In genomic region chr12:122226366-122227222, GRCh38 we compare ENCODE assay signal across 8 cellular contexts. TPM values are rescaled to one million over a fixed set of nuclear protein-coding genes. Genes with fewer than 3 reads are reported as not detected.
DNase-seq lines count a peak whose midpoint lies in the region; ATAC-seq and TF ChIP-seq lines count a peak whose summit lies in the region.

No MANE protein-coding gene starts in this region.

- no peak overlapping the region for H2BK120ac ChIP-seq in IMR-90 (ENCODE audit: low read depth, low read length)
- H2BK120ac ChIP-seq in neuronal stem cell (ENCODE audit: low read depth, low read length), result no peak overlapping the region

- peaks cover 83% of the 10 kb centered on the region for H3K36me3 Mint-ChIP-seq in dendritic cell treated with granulocyte-macrophage colony-stimulating factor and Interleukin-4, amounts not matched to agents 40 ng/mL and 50 ng/mL, for 4 days (ENCODE audit: low read depth)

- intact Hi-C loops in IMR-90 (cut with micrococcal nuclease), result no loop called here
- intact Hi-C loops in dendritic cell treated with granulocyte-macrophage colony-stimulating factor and Interleukin-4, amounts not matched to agents 40 ng/mL and 50 ng/mL, for 4 days (cut with micrococcal nuclease), result loop anchor here (5.0 kb wide), 1 partner anchor 41 kb away; the partner anchor contains the start of gene VPS33A
- intact Hi-C loops in body of pancreas (cut with DNase I), result no loop called here

- no peak overlapping the region for H3K56ac ChIP-seq in IMR-90 (ENCODE audit: extremely low read depth, insufficient read depth, low read length)

- H3K9me3 Mint-ChIP-seq in dendritic cell treated with granulocyte-macrophage colony-stimulating factor and Interleukin-4, amounts not matched to agents 40 ng/mL and 50 ng/mL, for 4 days, result no peaks in the 10 kb centered on the region

- H2BK15ac ChIP-seq in IMR-90 (ENCODE audit: low read depth, low read length) (no peak overlapping the region), neuronal stem cell (ENCODE audit: low read length) (no peak overlapping the region)

- H3K79me1 ChIP-seq in IMR-90 (ENCODE audit: low read depth in 1 of 2, low read length in 2 of 2) (peaks cover 17 to 25% of the 10 kb centered on the region in 2 experiments), neuronal stem cell (ENCODE audit: low read depth, low read length) (peaks cover 4% of the 10 kb centered on the region)

- WGBS in IMR-90 (ENCODE audit: extremely low coverage in 2 of 2, insufficient read length in 1 of 2), 2 experiments, result 8% methylated on average over 28 of the region's 58 CpGs; no CpG with 5 or more reads in 1 of the 2 experiments
- no CpG with 5 or more reads among the region's 58 CpGs for WGBS in neuronal stem cell (ENCODE audit: extremely low coverage in 2 of 2, insufficient read length in 2 of 2, insufficient replicate concordance in 1 of 2), 2 donors
- WGBS in body of pancreas, 2 donors, result 12 to 36% methylated on average over 12 to 58 of the region's 58 CpGs

- peaks cover 36% of the 10 kb centered on the region for H4K20me1 ChIP-seq in DND-41 (ENCODE audit: insufficient read depth, low read length)
- peaks cover 11% of the 10 kb centered on the region for H4K20me1 ChIP-seq in IMR-90 (ENCODE audit: insufficient read depth, low read length)

- H3K27ac ChIP-seq in DND-41 (ENCODE audit: low read length) (no peak overlapping the region), IMR-90 (ENCODE audit: insufficient read depth, low read length) (no peak overlapping the region), neuronal stem cell (replicated peaks; ENCODE audit: low read length) (no peak overlapping the region), body of pancreas (peak overlapping the region in 2 of 4 donors; percentile 63 to 70)

- no peak overlapping the region for H2BK20ac ChIP-seq in IMR-90 (ENCODE audit: low read depth, low read length)

- TF ChIP-seq CTCF in DND-41 (IDR thresholded peaks at IDR 0.05; ENCODE audit: borderline replicate concordance, extremely low read depth, low read length, poor library complexity, severe bottlenecking) (no peak), IMR-90 (conservative IDR thresholded peaks at IDR 0.05; ENCODE audit: low read depth, low read length) (no peak), body of pancreas (IDR thresholded peaks at IDR 0.05) (no peak)

- H3K23ac ChIP-seq in IMR-90 (ENCODE audit: low read depth, low read length), result no peak overlapping the region
- H3K23ac ChIP-seq in neuronal stem cell (ENCODE audit: low read depth, low read length, poor library complexity), result peak overlapping the region; percentile 66

- H3K4me2 ChIP-seq in DND-41 (ENCODE audit: insufficient read depth, low read length) (peak overlapping the region; percentile 93), IMR-90 (ENCODE audit: low read depth, low read length) (peak overlapping the region; percentile 68), neuronal stem cell (ENCODE audit: insufficient read depth, low read length, poor library complexity, severe bottlenecking) (peak overlapping the region; percentile 46)

- peak overlapping the region; percentile 70 for H3K27ac Mint-ChIP-seq in dendritic cell treated with granulocyte-macrophage colony-stimulating factor and Interleukin-4, amounts not matched to agents 40 ng/mL and 50 ng/mL, for 4 days

- H2AK5ac ChIP-seq in IMR-90 (ENCODE audit: low read depth, low read length), result no peak overlapping the region
- H2AK5ac ChIP-seq in neuronal stem cell (ENCODE audit: low read depth, low read length), result no peak overlapping the region

- TF ChIP-seq POLR2A in IMR-90 (IDR thresholded peaks at IDR 0.05; ENCODE audit: low read depth, low read length) (no peak), body of pancreas (IDR thresholded peaks at IDR 0.05) (no peak)

- no peak overlapping the region for H4K5ac ChIP-seq in IMR-90 (ENCODE audit: low read depth, low read length)

- no peaks in the 10 kb centered on the region for H3K27me3 ChIP-seq in DND-41 (ENCODE audit: insufficient read depth, low read length, poor library complexity)
- H3K27me3 ChIP-seq in IMR-90 (ENCODE audit: control insufficient read depth, insufficient read depth, low read length), result no peaks in the 10 kb centered on the region
- H3K27me3 ChIP-seq in neuronal stem cell (ENCODE audit: control insufficient read depth in 3 of 3, insufficient read depth in 3 of 3, low read depth in 1 of 3, low read length in 3 of 3), result no peaks in the 10 kb centered on the region
- no peaks in the 10 kb centered on the region for H3K27me3 ChIP-seq in body of pancreas

- H3K79me2 ChIP-seq in DND-41 (ENCODE audit: insufficient read depth, low read length), result peaks cover 40% of the 10 kb centered on the region

- no peak overlapping the region for H4K91ac ChIP-seq in IMR-90 (ENCODE audit: insufficient read depth, low read depth, low read length)
- no peak overlapping the region for H4K91ac ChIP-seq in neuronal stem cell (ENCODE audit: low read depth, low read length, poor library complexity)

- H3K4ac ChIP-seq in IMR-90 (ENCODE audit: low read depth, low read length), result no peak overlapping the region
- H3K4ac ChIP-seq in neuronal stem cell (ENCODE audit: low read length), result no peak overlapping the region

- H3K9ac ChIP-seq in DND-41 (ENCODE audit: low read depth, low read length) (peak overlapping the region; percentile 46; the same call in 1 of the 2 replicates), IMR-90 (ENCODE audit: low read depth, low read length) (no peak overlapping the region), neuronal stem cell (ENCODE audit: low read depth, low read length, poor library complexity) (no peak overlapping the region)

- H3K9me3 ChIP-seq in DND-41 (ENCODE audit: insufficient read depth, low read length, severe bottlenecking) (no peaks in the 10 kb centered on the region), IMR-90 (ENCODE audit: control insufficient read depth, insufficient read depth, low read length) (no peaks in the 10 kb centered on the region), neuronal stem cell (replicated peaks in 1 of 2; ENCODE audit: control insufficient read depth in 2 of 2, insufficient read depth in 1 of 2, low read depth in 1 of 2, low read length in 2 of 2) (no peaks in the 10 kb centered on the region), body of pancreas (no peaks in the 10 kb centered on the region)

- peak overlapping the region; percentile 73 for H2AFZ ChIP-seq in DND-41 (ENCODE audit: low read depth, low read length)
- H2AFZ ChIP-seq in IMR-90 (replicated peaks; ENCODE audit: low read length, poor library complexity), result peak overlapping the region; percentile 88
- H2AFZ ChIP-seq in neuronal stem cell (ENCODE audit: low read length), result peak overlapping the region; percentile 87

- no peak overlapping the region for H3K14ac ChIP-seq in IMR-90 (replicated peaks; ENCODE audit: low read depth, low read length)
- no peak overlapping the region for H3K14ac ChIP-seq in neuronal stem cell (ENCODE audit: low read length)

- no peak for TF ChIP-seq RAD21 in IMR-90 (IDR thresholded peaks at IDR 0.05; ENCODE audit: low read length)

- CTCF ChIA-PET in IMR-90 (lab: Yijun Ruan, JAX), result no interaction called here

- no peak for DNase-seq in DND-41
- no peak for DNase-seq in IMR-90
- no peak for DNase-seq in neuronal stem cell (ENCODE audit: low spot score)
- DNase-seq in ACHN, result no peak
- DNase-seq in stimulated activated CD8-positive, alpha-beta memory T cell treated with anti-CD3 and anti-CD28 coated beads, Interleukin-4, amount 100 ng/mL, for 48 hours, result no peak
- DNase-seq in occipital lobe (lab: John Stamatoyannopoulos, UW), result no peak
- DNase-seq in body of pancreas, result no peak

- POLR2A ChIA-PET in IMR-90 (lab: Charles Lee; ENCODE audit: unreplicated experiment), result no interaction called here

- H2BK5ac ChIP-seq in IMR-90 (ENCODE audit: low read depth, low read length, poor library complexity, severe bottlenecking) (no peak overlapping the region), neuronal stem cell (ENCODE audit: low read length) (no peak overlapping the region)

- H3K18ac ChIP-seq in IMR-90 (ENCODE audit: low read depth, low read length) (no peak overlapping the region), neuronal stem cell (ENCODE audit: low read length) (no peak overlapping the region)

- H3K36me3 ChIP-seq in DND-41 (ENCODE audit: insufficient read depth, low read length) (peaks cover 35% of the 10 kb centered on the region), IMR-90 (ENCODE audit: control insufficient read depth, insufficient read depth, low read length) (peaks cover 17% of the 10 kb centered on the region), neuronal stem cell (replicated peaks in 1 of 2; ENCODE audit: control insufficient read depth in 2 of 2, insufficient read depth in 2 of 2, low read length in 2 of 2) (peaks cover 12 to 49% of the 10 kb centered on the region in 2 donors), body of pancreas (replicated peaks in 1 of 2; ENCODE audit: insufficient read depth in 1 of 2, low read depth in 2 of 2) (peaks cover 0 to 6% of the 10 kb centered on the region in 2 donors)

- no peak overlapping the region for H2AK9ac ChIP-seq in IMR-90 (replicated peaks; ENCODE audit: low read depth, low read length, poor library complexity)

- H3K4me3 ChIP-seq in DND-41 (ENCODE audit: low read depth in 1 of 2, low read length in 2 of 2) (peak overlapping the region in 1 of 2 experiments; percentile 64; a peak in 3 of 4 replicates), IMR-90 (ENCODE audit: insufficient read depth, low read depth, low read length) (peak overlapping the region; percentile 15), neuronal stem cell (ENCODE audit: low read length in 2 of 2) (peak overlapping the region; percentile 53 to 74), body of pancreas (no peak overlapping the region)

- peaks cover 36% of the 10 kb centered on the region for H3K4me1 Mint-ChIP-seq in dendritic cell treated with granulocyte-macrophage colony-stimulating factor and Interleukin-4, amounts not matched to agents 40 ng/mL and 50 ng/mL, for 4 days (ENCODE audit: low read depth)

- dilution Hi-C loops in IMR-90 (cut with HindIII; ENCODE audit: low sequenced_read_pairs, unreplicated experiment), result no loop called here

- H4K8ac ChIP-seq in IMR-90 (ENCODE audit: low read depth in 2 of 2, low read length in 2 of 2) (no peak overlapping the region), neuronal stem cell (ENCODE audit: low read depth, low read length) (no peak overlapping the region)

- H3K4me1 ChIP-seq in DND-41 (ENCODE audit: insufficient read depth, low read length) (peaks cover 62% of the 10 kb centered on the region), IMR-90 (ENCODE audit: control insufficient read depth, insufficient read depth, low read length) (peaks cover 10% of the 10 kb centered on the region), neuronal stem cell (ENCODE audit: control insufficient read depth in 2 of 2, insufficient read depth in 1 of 2, low read depth in 1 of 2, low read length in 2 of 2) (peaks cover 15 to 26% of the 10 kb centered on the region in 2 donors), body of pancreas (peaks cover 26% of the 10 kb centered on the region)

- in situ Hi-C loops in IMR-90 (cut with MboI; ENCODE audit: low sequenced_read_pairs) (no loop called here), ACHN (cut with HindIII; ENCODE audit: low pct_ligation_motif_present, low pct_unique_long_range_greater_than_20kb, low sequenced_read_pairs) (no loop called here)

- peak; percentile 56 for ATAC-seq in DND-41 (ENCODE audit: insufficient read depth, low read depth)
- no peak for ATAC-seq in IMR-90 (ENCODE audit: low read depth)
- ATAC-seq in body of pancreas, result no peak

- no peaks in the 10 kb centered on the region for H3K27me3 Mint-ChIP-seq in dendritic cell treated with granulocyte-macrophage colony-stimulating factor and Interleukin-4, amounts not matched to agents 40 ng/mL and 50 ng/mL, for 4 days

- H2BK12ac ChIP-seq in neuronal stem cell (ENCODE audit: low read length), result no peak overlapping the region

- peaks cover 11% of the 10 kb centered on the region; the same call in 1 of the 2 replicates for H3K9me1 ChIP-seq in IMR-90 (ENCODE audit: insufficient read depth, low read length)

- H3K4me3 Mint-ChIP-seq in dendritic cell treated with granulocyte-macrophage colony-stimulating factor and Interleukin-4, amounts not matched to agents 40 ng/mL and 50 ng/mL, for 4 days, result peak overlapping the region; percentile 67

- BruUV-seq in IMR-90 (replicated peaks; lab: Mats Ljungman, UMichigan), result no TSS peak

RNA-seq across cellular contexts. Expression of gene DIABLO, which starts 0.7 kb away (rescaled TPM):
- 102 and 104 TPM in 2 replicates for total RNA-seq in IMR-90 (2012; rRNA removed)
- polyA plus RNA-seq in IMR-90 (2012; rRNA removed), result 67.0 and 69.7 TPM in 2 replicates
- polyA plus RNA-seq in IMR-90 (2012; cell fraction: cytosol; rRNA removed), result 54.3 and 66.2 TPM in 2 replicates
- 43.2 and 64.8 TPM in 2 replicates for polyA plus RNA-seq in IMR-90 (2012; cell fraction: nucleus; rRNA removed; ENCODE audit: low replicate concordance)
- 84.5 TPM for polyA plus RNA-seq in neuronal stem cell (2013, experiment 1 of 2)
- polyA plus RNA-seq in neuronal stem cell (2013, experiment 2 of 2), result 84.3 TPM
- 35.7 TPM for total RNA-seq in occipital lobe
- 10 to 100 TPM; 15.8 to 28.3 TPM for total RNA-seq in body of pancreas

RNA-seq across cellular contexts. Expression of gene B3GNT4, which starts 23.1 kb away (rescaled TPM):
- total RNA-seq in IMR-90 (2012; rRNA removed), result under 0.01 and 0.18 TPM in 2 replicates
- polyA plus RNA-seq in IMR-90 (2012; rRNA removed), result 0.53 and 0.99 TPM in 2 replicates
- polyA plus RNA-seq in IMR-90 (2012; cell fraction: cytosol; rRNA removed), result 0.39 and 0.96 TPM in 2 replicates
- polyA plus RNA-seq in IMR-90 (2012; cell fraction: nucleus; rRNA removed; ENCODE audit: low replicate concordance), result 0.50 and 0.98 TPM in 2 replicates
- polyA plus RNA-seq in neuronal stem cell (2013, experiment 1 of 2), result 0.39 TPM
- 0.86 TPM for polyA plus RNA-seq in neuronal stem cell (2013, experiment 2 of 2)
- 7.2 TPM for total RNA-seq in occipital lobe
- total RNA-seq in body of pancreas, result not detected

RNA-seq across cellular contexts. Expression of gene VPS33A, which starts 39.7 kb away (rescaled TPM):
- total RNA-seq in IMR-90 (2012; rRNA removed) (20.3 and 21.4 TPM in 2 replicates), occipital lobe (27.1 TPM), body of pancreas (1 to 10 TPM; 7.3 to 9.9 TPM)
- polyA plus RNA-seq in IMR-90 (2012; rRNA removed), result 14.0 and 14.3 TPM in 2 replicates
- 6.3 and 11.3 TPM in 2 replicates for polyA plus RNA-seq in IMR-90 (2012; cell fraction: cytosol; rRNA removed)
- 4.7 and 15.0 TPM in 2 replicates for polyA plus RNA-seq in IMR-90 (2012; cell fraction: nucleus; rRNA removed; ENCODE audit: low replicate concordance)
- polyA plus RNA-seq in neuronal stem cell (2013, experiment 1 of 2), result 13.3 TPM
- 14.1 TPM for polyA plus RNA-seq in neuronal stem cell (2013, experiment 2 of 2)

RNA-seq across cellular contexts. Expression of gene LRRC43, which starts 43.7 kb away (rescaled TPM):
- total RNA-seq in IMR-90 (2012; rRNA removed), result 0.36 TPM in 1 of 2 replicates, not detected in the other
- 0.19 and 0.26 TPM in 2 replicates for polyA plus RNA-seq in IMR-90 (2012; rRNA removed)
- polyA plus RNA-seq in IMR-90 (2012; cell fraction: cytosol; rRNA removed), result 0.87 and 0.90 TPM in 2 replicates
- polyA plus RNA-seq in IMR-90 (2012; cell fraction: nucleus; rRNA removed; ENCODE audit: low replicate concordance), result 0.75 and 0.88 TPM in 2 replicates
- 1.6 TPM for polyA plus RNA-seq in neuronal stem cell (2013, experiment 1 of 2)
- 1.5 TPM for polyA plus RNA-seq in neuronal stem cell (2013, experiment 2 of 2)
- 1.2 TPM for total RNA-seq in occipital lobe
- 1 to 10 TPM in 1 of 2 donors, not detected in 1; 2.3 TPM for total RNA-seq in body of pancreas

RNA-seq across cellular contexts. Expression of gene IL31, which starts 52.6 kb away (rescaled TPM):
- total RNA-seq in IMR-90 (2012; rRNA removed), result not detected in 2 replicates
- not detected in 2 replicates for polyA plus RNA-seq in IMR-90 (2012; rRNA removed)
- polyA plus RNA-seq in IMR-90 (2012; cell fraction: cytosol; rRNA removed), result not detected in 2 replicates
- polyA plus RNA-seq in IMR-90 (2012; cell fraction: nucleus; rRNA removed; ENCODE audit: low replicate concordance), result not detected in 2 replicates
- polyA plus RNA-seq in neuronal stem cell (2013, experiment 1 of 2), result not detected
- not detected for polyA plus RNA-seq in neuronal stem cell (2013, experiment 2 of 2)
- total RNA-seq in occipital lobe, result not detected
- total RNA-seq in body of pancreas, result not detected

Comparison
In these comparisons a context has a peak if more than half of its experiments do, and no peak if none do; other contexts are left out.
1. H3K4me3 ChIP-seq: peak in IMR-90 (single experiment) and neuronal stem cell (2 of 2); none in body of pancreas (0 of 2).
2. Peak in every context shown above with its lines, with median percentiles within 50 percentile points of each other: H2AFZ ChIP-seq and H3K4me2 ChIP-seq.